ENCODE assay signal across 27 cellular contexts in the genomic region with DNA sequence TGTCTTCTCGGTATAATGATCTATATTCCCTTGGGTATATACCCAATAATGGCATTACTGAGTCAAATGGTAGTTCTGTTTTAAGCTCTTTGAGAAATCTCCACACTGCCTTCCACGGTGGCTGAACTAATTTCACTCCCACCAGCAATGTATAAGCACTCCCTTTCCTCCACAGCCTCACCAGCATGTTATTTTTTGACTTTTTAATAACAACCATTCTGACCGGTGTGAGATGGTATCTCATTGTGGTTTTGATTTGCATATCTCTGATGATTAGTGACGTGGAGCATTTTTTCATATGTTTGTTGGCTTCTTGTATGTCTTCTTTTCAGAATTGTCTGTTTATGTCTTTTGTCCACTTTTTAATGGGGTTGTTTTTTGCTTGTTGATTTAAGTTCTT. TPM values are rescaled to one million over a fixed set of nuclear protein-coding genes. Genes with fewer than 3 reads are reported as not detected.
A peak's percentile ranks its signal among the peaks of the same experiment; 100 is the strongest.
DNase-seq lines count a peak whose midpoint lies in the region; ATAC-seq, FAIRE-seq and TF ChIP-seq lines count a peak whose summit lies in the region.
"Had no signal": no experiment of that assay in that cellular context is flagged by ENCODE, and none has a peak within 500 bp of the region (broad histone marks: within the 10 kb centered on the region; RNA-seq: fewer than 3 reads in every experiment).

No MANE protein-coding gene starts in this region.

- H3K27me3 ChIP-seq in Caco-2 (replicated peaks; ENCODE audit: control insufficient read depth, insufficient read depth, low read length) (no peaks in the 10 kb centered on the region), pancreas (no peaks in the 10 kb centered on the region), brain microvascular endothelial cell (replicated peaks) (no peaks in the 10 kb centered on the region)
- H3K27me3 ChIP-seq: Peyer's patch, SJCRH30 had no signal

- WGBS in pancreas, 2 donors, result 80 to 81% methylated on average over 4 of the region's 4 CpGs

- CTCF ChIA-PET in Caco-2 (lab: Charles Lee), result no interaction called here

- no peak for ATAC-seq in pancreas
- ATAC-seq: CD8-positive, alpha-beta T cell had no signal

- BruUV-seq in Caco-2 (replicated peaks; lab: Mats Ljungman, UMichigan), result no TSS peak

- no peaks in the 10 kb centered on the region for H3K27me3 Mint-ChIP-seq in Caco-2 (ENCODE audit: insufficient read depth, unreplicated experiment)

- in situ Hi-C loops in brain microvascular endothelial cell (cut with HindIII; ENCODE audit: low pct_ligation_motif_present, low sequenced_read_pairs), result no loop called here

- POLR2A ChIA-PET in Caco-2 (lab: Charles Lee), result no interaction called here

- peaks cover 46% of the 10 kb centered on the region for H3K4me1 Mint-ChIP-seq in Caco-2 (ENCODE audit: low read depth, unreplicated experiment)

- TF ChIP-seq CTCF in Caco-2 (IDR thresholded peaks at IDR 0.05; ENCODE audit: insufficient read depth in 1 of 2, low read depth in 1 of 2, low read length in 1 of 2, severe bottlenecking in 1 of 2, unreplicated experiment in 1 of 2), result no peak
- no peak for TF ChIP-seq CTCF in pancreas (IDR thresholded peaks at IDR 0.05)
- TF ChIP-seq CTCF in brain microvascular endothelial cell (IDR thresholded peaks at IDR 0.05; ENCODE audit: low read depth, low read length, missing control alignments), result no peak

- H3K27ac Mint-ChIP-seq in Caco-2 (ENCODE audit: unreplicated experiment), result peak overlapping the region; percentile 15
- H3K27ac Mint-ChIP-seq: CD8-positive, alpha-beta T cell; H9; HFFc6 had no signal

- H3K4me3 Mint-ChIP-seq in Caco-2 (ENCODE audit: unreplicated experiment), result no peak overlapping the region
- H3K4me3 Mint-ChIP-seq: CD8-positive, alpha-beta T cell; H9; HFFc6 had no signal

- H3K27ac ChIP-seq in pancreas, result no peak overlapping the region
- no peak overlapping the region for H3K27ac ChIP-seq in brain microvascular endothelial cell
- H3K27ac ChIP-seq: GM23248, HL-60, Peyer's patch, SJCRH30 had no signal

- FAIRE-seq in HTR-8/SVneo (lab: Jason Lieb, UNC) (peak; percentile 80), pancreas (lab: Jason Lieb, UNC) (peak; percentile 56)
- FAIRE-seq: G401.6 had no signal

- H3K4me3 ChIP-seq in Caco-2 (ENCODE audit: low read depth, low read length) (no peak overlapping the region), pancreas (no peak overlapping the region), brain microvascular endothelial cell (ENCODE audit: low read depth, low read length) (no peak overlapping the region)
- H3K4me3 ChIP-seq: GM23248, Peyer's patch, SJCRH30 had no signal

- H3K4me1 ChIP-seq in Caco-2 (peaks cover 18% of the 10 kb centered on the region), pancreas (peaks cover 6 to 25% (median 22%) of the 10 kb centered on the region in 3 donors)
- H3K4me1 ChIP-seq: SJCRH30 had no signal

- no peaks in the 10 kb centered on the region for H3K9me3 ChIP-seq in Caco-2
- no peaks in the 10 kb centered on the region for H3K9me3 ChIP-seq in pancreas
- H3K9me3 ChIP-seq: Peyer's patch, SJCRH30 had no signal

- peaks cover 44% of the 10 kb centered on the region for H3K36me3 Mint-ChIP-seq in Caco-2 (ENCODE audit: insufficient read depth, unreplicated experiment)
- H3K36me3 Mint-ChIP-seq: CD8-positive, alpha-beta T cell had no signal

- intact Hi-C loops in Caco-2 (cut with micrococcal nuclease; ENCODE audit: unreplicated experiment) (no loop called here), pancreas (cut with DNase I) (no loop called here)

- DNase-seq in Caco-2 (no peak), HTR-8/SVneo (ENCODE audit: insufficient read length, low spot score) (no peak), astrocyte of the hippocampus (ENCODE audit: low read depth, low spot score) (peak; percentile 24), pancreas (no peak), brain microvascular endothelial cell (no peak), OCI-M1 (lab: John Stamatoyannopoulos, UW) (no peak), cerebellar nuclear complex (lab: John Stamatoyannopoulos, UW) (no peak)
- no peak for DNase-seq in activated CD8-positive, alpha-beta memory T cell treated with anti-CD3 and anti-CD28 coated beads for 24 hours
- DNase-seq: 8988T; AML-193; C1 segment of cervical spinal cord; Calu3; CD8-positive, alpha-beta T cell; DMS153; GM23248; H9; HFFc6; KBM-7; NCI-H1105 treated with DMSO at 0.1 percent for 48 hours; NCI-H2029 treated with DMSO at 0.1 percent for 48 hours; NCI-H226; NCI-H510A treated with DMSO at 0.1 percent for 48 hours; NCI-H82; Peyer's patch; SJCRH30 had no signal

- no peaks in the 10 kb centered on the region for H3K9me3 Mint-ChIP-seq in Caco-2 (ENCODE audit: unreplicated experiment)
- H3K9me3 Mint-ChIP-seq: CD8-positive, alpha-beta T cell; H9; HFFc6 had no signal

- no peaks in the 10 kb centered on the region for H3K36me3 ChIP-seq in Caco-2 (ENCODE audit: control insufficient read depth, insufficient read depth, low read length)
- H3K36me3 ChIP-seq in pancreas, result no peaks in the 10 kb centered on the region
- no peaks in the 10 kb centered on the region for H3K36me3 ChIP-seq in brain microvascular endothelial cell (replicated peaks)
- H3K36me3 ChIP-seq: Peyer's patch had no signal

RNA-seq across cellular contexts. Expression of a gene that starts 33.6 kb away (rescaled TPM):
- 166 and 171 TPM in 2 replicates for total RNA-seq in Caco-2 (2022)
- total RNA-seq in pancreas, result 10 to 100 TPM; 15.0 to 36.7 (median 24.3) TPM
- polyA plus RNA-seq in pancreas, result 10 to 100 TPM; 11.9 to 13.5 TPM
